In genomic region chr22:40764743-40765441, GRCh38 we compare ENCODE assay signal across 14 cellular contexts. TPM values are rescaled to one million over a fixed set of nuclear protein-coding genes. Genes with fewer than 3 reads are reported as not detected.
DNase-seq lines count a peak whose midpoint lies in the region; ATAC-seq, FAIRE-seq and TF ChIP-seq lines count a peak whose summit lies in the region.
"Had no signal": no experiment of that assay in that cellular context is flagged by ENCODE, and none has a peak within 500 bp of the region (broad histone marks: within the 10 kb centered on the region; RNA-seq: fewer than 3 reads in every experiment).

No MANE protein-coding gene starts in this region.

- CTCF ChIA-PET in CD8-positive, alpha-beta T cell (lab: Charles Lee): interaction anchor here (1.1 kb wide), 1 partner anchor 81 kb away, joined by 3 read pairs; no protein-coding TSS in a partner anchor
- CTCF ChIA-PET in activated B cell treated with CpG ODN at 0.5 μM for 24 hours (lab: Charles Lee): no interaction called here

- peak overlapping the region; percentile 89 for H3K27ac Mint-ChIP-seq in CD8-positive, alpha-beta T cell
- peak overlapping the region; percentile 95 for H3K27ac Mint-ChIP-seq in activated B cell treated with CpG ODN at 0.5 μM for 24 hours
- H3K27ac Mint-ChIP-seq in mesothelial cell of epicardium: peak overlapping the region; percentile 75

- FAIRE-seq in GM18507 (lab: Jason Lieb, UNC): peak; percentile 55

- TF ChIP-seq CTCF in CD8-positive, alpha-beta T cell (IDR thresholded peaks at IDR 0.05): no peak
- TF ChIP-seq CTCF in activated B cell treated with CpG ODN at 0.5 μM for 24 hours (IDR thresholded peaks at IDR 0.05) (no peak), mesothelial cell of epicardium (IDR thresholded peaks at IDR 0.05; ENCODE audit: unreplicated experiment) (no peak)

- ATAC-seq in CD8-positive, alpha-beta T cell: peak; percentile 67
- ATAC-seq in activated B cell treated with CpG ODN at 0.5 μM for 24 hours (ENCODE audit: low read depth): peak; percentile 89
- no peak for ATAC-seq in GM18498 (IDR thresholded peaks at IDR 0.05; ENCODE audit: unreplicated experiment)
- ATAC-seq in HG03342 (IDR thresholded peaks at IDR 0.05; ENCODE audit: unreplicated experiment): no peak

- H3K36me3 ChIP-seq in CD8-positive, alpha-beta T cell (ENCODE audit: insufficient read depth, low read length): no peaks in the 10 kb centered on the region

- H3K27me3 Mint-ChIP-seq in CD8-positive, alpha-beta T cell (ENCODE audit: low read depth): no peaks in the 10 kb centered on the region
- H3K27me3 Mint-ChIP-seq in activated B cell treated with CpG ODN at 0.5 μM for 24 hours (no peaks in the 10 kb centered on the region), mesothelial cell of epicardium (ENCODE audit: low read depth) (no peaks in the 10 kb centered on the region)

- peak overlapping the region; percentile 21 for H3K27ac ChIP-seq in CD8-positive, alpha-beta T cell (ENCODE audit: low read depth, low read length)
- H3K27ac ChIP-seq: hepatocyte, upper lobe of left lung had no signal

- no peak overlapping the region for H3K4me3 ChIP-seq in CD8-positive, alpha-beta T cell (ENCODE audit: low read depth, low read length)
- H3K4me3 ChIP-seq: hepatocyte, lung, upper lobe of left lung had no signal

- intact Hi-C loops in CD8-positive, alpha-beta T cell (cut with DNase I, micrococcal nuclease): loop anchor here (5.0 to 10.0 kb wide), 2 partner anchors 38 to 240 kb away; no protein-coding TSS in a partner anchor
- intact Hi-C loops in activated B cell treated with CpG ODN at 0.5 μM for 24 hours (cut with micrococcal nuclease): loop anchor here (1.0 to 5.0 kb wide), 4 partner anchors 54 to 713 kb away; partner anchors contain the start of gene SLC25A17

- H3K4me1 Mint-ChIP-seq in CD8-positive, alpha-beta T cell (ENCODE audit: low read depth): peaks cover 16% of the 10 kb centered on the region
- H3K4me1 Mint-ChIP-seq in activated B cell treated with CpG ODN at 0.5 μM for 24 hours (peaks cover 46% of the 10 kb centered on the region), mesothelial cell of epicardium (peaks cover 16% of the 10 kb centered on the region)

- peaks cover 7% of the 10 kb centered on the region for H3K36me3 Mint-ChIP-seq in CD8-positive, alpha-beta T cell
- H3K36me3 Mint-ChIP-seq in activated B cell treated with CpG ODN at 0.5 μM for 24 hours (ENCODE audit: low read depth) (peaks cover 12% of the 10 kb centered on the region), mesothelial cell of epicardium (peaks cover 11% of the 10 kb centered on the region)

- DNase-seq in CD8-positive, alpha-beta T cell: peak in 4 of 7 experiments; percentile 8 to 52 (median 20)
- DNase-seq in GM18507 (ENCODE audit: extremely low spot score, insufficient read length, low read depth): no peak
- DNase-seq in activated B cell treated with CpG ODN at 0.5 μM for 24 hours: no peak
- DNase-seq in mesothelial cell of epicardium (ENCODE audit: low spot score in 2 of 2, unreplicated experiment in 2 of 2): no peak
- no peak for DNase-seq in DMS153 (lab: John Stamatoyannopoulos, UW)
- DNase-seq in inferior parietal cortex (ENCODE audit: extremely low spot score): no peak
- DNase-seq: activated CD4-positive, CD25-positive, alpha-beta regulatory T cell; IMR-90; NCI-H2171; upper lobe of left lung had no signal

- H3K9me3 Mint-ChIP-seq in CD8-positive, alpha-beta T cell: no peaks in the 10 kb centered on the region
- H3K9me3 Mint-ChIP-seq in activated B cell treated with CpG ODN at 0.5 μM for 24 hours (no peaks in the 10 kb centered on the region), mesothelial cell of epicardium (no peaks in the 10 kb centered on the region)

- peaks cover 12% of the 10 kb centered on the region for H3K4me1 ChIP-seq in CD8-positive, alpha-beta T cell (ENCODE audit: insufficient read depth, low read length)
- H3K4me1 ChIP-seq: upper lobe of left lung had no signal

- no peaks in the 10 kb centered on the region for H3K9me3 ChIP-seq in CD8-positive, alpha-beta T cell (ENCODE audit: low read length)
- H3K9me3 ChIP-seq: upper lobe of left lung had no signal

- POLR2A ChIA-PET in CD8-positive, alpha-beta T cell (lab: Charles Lee): interaction anchor here (0.6 kb wide), 1 partner anchor 237 kb away, joined by 4 read pairs; no protein-coding TSS in a partner anchor
- POLR2A ChIA-PET in activated B cell treated with CpG ODN at 0.5 μM for 24 hours (lab: Charles Lee): interaction anchor here (0.6 kb wide), 1 partner anchor 264 kb away, joined by 3 read pairs; no protein-coding TSS in a partner anchor

- H3K27me3 ChIP-seq in CD8-positive, alpha-beta T cell (ENCODE audit: insufficient read depth, low read length): no peaks in the 10 kb centered on the region
- H3K27me3 ChIP-seq: hepatocyte, upper lobe of left lung had no signal

- H3K4me3 Mint-ChIP-seq in CD8-positive, alpha-beta T cell: peak overlapping the region; percentile 17
- H3K4me3 Mint-ChIP-seq in activated B cell treated with CpG ODN at 0.5 μM for 24 hours (peak overlapping the region; percentile 69), mesothelial cell of epicardium (no peak overlapping the region)

RNA-seq across cellular contexts. Expression of gene SLC25A17, which starts 54.3 kb away (rescaled TPM):
- total RNA-seq in CD8-positive, alpha-beta T cell: 1 to 10 TPM; 3.2 to 4.0 TPM
- total RNA-seq in activated B cell treated with CpG ODN at 0.5 μM for 24 hours: 14.8 and 19.3 TPM in 2 replicates
- 30.1 to 31.1 TPM (median 30.6 TPM) in 3 replicates for total RNA-seq in mesothelial cell of epicardium

Comparison
In these comparisons a context has a peak if more than half of its experiments do, and no peak if none do; other contexts are left out.
1. ATAC-seq: peak in CD8-positive, alpha-beta T cell (single experiment) and activated B cell treated with CpG ODN at 0.5 μM for 24 hours (single experiment); none in GM18498 (single experiment) and HG03342 (single experiment).
2. DNase-seq: peak in CD8-positive, alpha-beta T cell (4 of 7); none in GM18507 (single experiment), activated B cell treated with CpG ODN at 0.5 μM for 24 hours (single experiment), mesothelial cell of epicardium (0 of 2), DMS153 (single experiment) and inferior parietal cortex (single experiment).
3. Peak in every context shown above with its lines, with median percentiles within 50 percentile points of each other: H3K27ac Mint-ChIP-seq.